In the genomic region with DNA sequence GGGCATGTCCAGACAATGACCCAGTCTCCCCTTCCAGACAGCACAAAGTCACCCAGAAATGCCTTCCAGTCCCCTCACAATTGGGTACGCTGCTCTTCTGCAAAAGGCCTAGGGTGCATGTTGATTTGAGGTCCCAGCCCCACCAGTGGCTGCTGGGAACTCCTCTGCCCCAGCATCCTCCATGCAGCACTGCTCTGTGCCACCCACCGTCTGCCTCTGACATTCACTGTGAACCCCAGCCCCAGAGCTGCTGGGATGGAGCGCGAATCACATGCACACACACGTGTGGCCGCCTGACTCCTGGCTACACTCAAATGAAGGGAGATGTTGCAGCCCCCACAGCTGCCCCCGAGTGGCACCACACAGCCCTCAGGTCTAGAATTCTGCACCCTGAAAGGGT, we compare ENCODE assay signal across 22 cellular contexts. TPM values are rescaled to one million over a fixed set of nuclear protein-coding genes. Genes with fewer than 3 reads are reported as not detected.
DNase-seq lines count a peak whose midpoint lies in the region; ATAC-seq, FAIRE-seq and TF ChIP-seq lines count a peak whose summit lies in the region.
"Had no signal": no experiment of that assay in that cellular context is flagged by ENCODE, and none has a peak within 500 bp of the region (broad histone marks: within the 10 kb centered on the region; RNA-seq: fewer than 3 reads in every experiment).

No MANE protein-coding gene starts in this region.

- FAIRE-seq in HepG2 (lab: Jason Lieb, UNC) = peak; percentile 32

- H3K27ac ChIP-seq in HepG2 (ENCODE audit: extremely low read length, insufficient read depth, low read length) = no peak overlapping the region
- H3K27ac ChIP-seq in right lobe of liver = no peak overlapping the region
- H3K27ac ChIP-seq: testis had no signal

- no peaks in the 10 kb centered on the region for H4K20me1 ChIP-seq in HepG2 (ENCODE audit: insufficient read depth, low read length)

- H3K27me3 ChIP-seq in HepG2 (ENCODE audit: control insufficient read depth in 1 of 2, insufficient read depth in 2 of 2, low read length in 2 of 2) (no peaks in the 10 kb centered on the region; a peak in 1 of 5 replicates), right lobe of liver (no peaks in the 10 kb centered on the region)
- H3K27me3 ChIP-seq: testis had no signal

- in situ Hi-C loops in HepG2 (cut with HindIII; ENCODE audit: extremely low pct_ligation_motif_present, low pct_unique_long_range_greater_than_20kb) = no loop called here

- no peaks in the 10 kb centered on the region for H3K9me3 ChIP-seq in HepG2 (ENCODE audit: low read length)
- no peaks in the 10 kb centered on the region for H3K9me3 ChIP-seq in right lobe of liver
- H3K9me3 ChIP-seq: SK-N-SH, testis had no signal

- H2AFZ ChIP-seq in HepG2 (ENCODE audit: low read length) = no peak overlapping the region

- H3K36me3 Mint-ChIP-seq in WTC11 (no peaks in the 10 kb centered on the region), naive B cell (no peaks in the 10 kb centered on the region)

- peaks cover 46% of the 10 kb centered on the region for H3K4me1 Mint-ChIP-seq in WTC11
- H3K4me1 Mint-ChIP-seq in naive B cell = peaks cover 7 to 10% (median 10%) of the 10 kb centered on the region in 3 donors

- no peak overlapping the region for H3K27ac Mint-ChIP-seq in WTC11
- no peak overlapping the region for H3K27ac Mint-ChIP-seq in naive B cell

- no peaks in the 10 kb centered on the region for H3K36me3 ChIP-seq in HepG2 (replicated peaks in 1 of 2; ENCODE audit: control insufficient read depth in 1 of 2, insufficient read depth in 2 of 2, low read length in 2 of 2)
- H3K36me3 ChIP-seq in right lobe of liver = no peaks in the 10 kb centered on the region

- TF ChIP-seq EP300 in HepG2 (IDR thresholded peaks at IDR 0.05; ENCODE audit: low read depth in 2 of 2, low read length in 2 of 2) (no peak), HepG2 (CRISPR knock-in tag; IDR thresholded peaks at IDR 0.05; ENCODE audit: borderline replicate concordance) (no peak)

- H3K4me2 ChIP-seq in HepG2 (ENCODE audit: low read depth, low read length) = peak overlapping the region; percentile 98
- H3K4me2 ChIP-seq: SK-N-SH had no signal

- TF ChIP-seq CTCF in HepG2 (CRISPR knock-in tag; IDR thresholded peaks at IDR 0.05) = no peak
- no peak for TF ChIP-seq CTCF in right lobe of liver (IDR thresholded peaks at IDR 0.05)
- no peak for TF ChIP-seq CTCF in WTC11 (IDR thresholded peaks at IDR 0.05)

- H3K4me3 ChIP-seq in HepG2 (replicated peaks in 1 of 3; ENCODE audit: insufficient read depth in 1 of 3, low read depth in 2 of 3, low read length in 3 of 3) (peak overlapping the region in 2 of 3 experiments; percentile 67 to 88; a peak in 3 of 6 replicates), right lobe of liver (no peak overlapping the region)

- H3K9ac ChIP-seq in HepG2 (ENCODE audit: insufficient read depth, low read depth, low read length) = no peak overlapping the region
- H3K9ac ChIP-seq: SK-N-SH had no signal

- no peak for TF ChIP-seq RAD21 in HepG2 (CRISPR knock-in tag; IDR thresholded peaks at IDR 0.05)

- intact Hi-C loops in HepG2 (cut with micrococcal nuclease; ENCODE audit: unreplicated experiment) = no loop called here
- intact Hi-C loops in right lobe of liver (cut with DNase I) = no loop called here

- DNase-seq in HepG2 (ENCODE audit: low spot score) = no peak
- DNase-seq in right lobe of liver = no peak
- DNase-seq in WTC11 (ENCODE audit: low spot score) = no peak
- DNase-seq in naive B cell = no peak
- no peak for DNase-seq in NCI-H2107 treated with DMSO at 0.1 percent for 48 hours (lab: John Stamatoyannopoulos, UW; ENCODE audit: unreplicated experiment)
- DNase-seq in activated CD4-positive, CD25-positive, alpha-beta regulatory T cell (lab: John Stamatoyannopoulos, UW) = no peak
- DNase-seq: activated CD4-positive, alpha-beta T cell treated with anti-CD3 and anti-CD28 coated beads, Interleukin-2, amount 50 U/mL, for 1 hour; DMS79 treated with DMSO at 0.1 percent for 48 hours; foreskin melanocyte; hippocampal formation; mesenchymal stem cell; NCI-H1105; NCI-H2081 treated with DMSO at 0.1 percent for 48 hours; NCI-H524 treated with DMSO at 0.1 percent for 48 hours; RPMI8226; SK-N-SH; stimulated activated CD4-positive, alpha-beta T cell treated with anti-CD3 and anti-CD28 coated beads, Interleukin-12 subunit alpha, Interleukin-12 subunit beta, amount 100 ng/mL, for 4 hours; testis had no signal

- POLR2A ChIA-PET in HepG2 (lab: Yijun Ruan, JAX) = interaction anchor here (1.4 kb wide), 1 partner anchor 69 kb away, joined by 8 read pairs; the partner anchor contains the start of gene KAT2A
- POLR2A ChIA-PET in WTC11 (lab: Charles Lee) = interaction anchor here (0.7 kb wide), 1 partner anchor 121 kb away, joined by 10 read pairs; the partner anchor contains the start of gene ODAD4

- H3K9me3 Mint-ChIP-seq in WTC11 = no peaks in the 10 kb centered on the region
- H3K9me3 Mint-ChIP-seq in naive B cell = peaks cover 0 to 5% (median 0%) of the 10 kb centered on the region in 7 donors

- peaks cover 58% of the 10 kb centered on the region for H3K4me1 ChIP-seq in HepG2 (ENCODE audit: insufficient read depth, low read length)
- peaks cover 0 to 3% (median 0%) of the 10 kb centered on the region in 4 donors for H3K4me1 ChIP-seq in right lobe of liver

- H3K4me3 Mint-ChIP-seq in WTC11 = peak overlapping the region; percentile 76
- H3K4me3 Mint-ChIP-seq in naive B cell = peak overlapping the region; percentile 27 to 92 (median 60)

- H3K27me3 Mint-ChIP-seq in WTC11 (ENCODE audit: low read depth) = peaks cover 9% of the 10 kb centered on the region
- H3K27me3 Mint-ChIP-seq in naive B cell = peaks cover 13 to 60% (median 52%) of the 10 kb centered on the region in 3 donors

- WGBS in HepG2 (ENCODE audit: low lambda C conversion rate) = 86% methylated on average over 6 of the region's 7 CpGs
- WGBS in right lobe of liver (ENCODE audit: insufficient coverage, low coverage, low lambda C conversion rate, missing lambda C conversion rate) = no CpG with 5 or more reads among the region's 7 CpGs

- ATAC-seq in HepG2 (no peak), right lobe of liver (no peak), WTC11 (no peak), naive B cell (ENCODE audit: low read depth in 2 of 2) (no peak), HG03457 (IDR thresholded peaks at IDR 0.05; ENCODE audit: unreplicated experiment) (no peak), GM18867 (IDR thresholded peaks at IDR 0.05; ENCODE audit: unreplicated experiment) (no peak)

- no TSS peak for BruUV-seq in HepG2 (replicated peaks; lab: Mats Ljungman, UMichigan)

- TF ChIP-seq POLR2A in HepG2 (IDR thresholded peaks at IDR 0.05; ENCODE audit: insufficient read depth in 1 of 2, low read depth in 2 of 2, low read length in 2 of 2) = no peak
- TF ChIP-seq POLR2A in right lobe of liver (IDR thresholded peaks at IDR 0.05) = no peak

- CTCF ChIA-PET in HepG2 (lab: Yijun Ruan, JAX; ENCODE audit: low intra/inter-chr PET ratio, low total read pairs) (no interaction called here), WTC11 (lab: Charles Lee) (interaction anchor here (0.6 to 2.1 kb wide), 15 partner anchors 9 to 133 kb away, joined by 3 to 21 read pairs (median 3); partner anchors contain the start of genes DNAJC7, KAT2A, NKIRAS2 and ZNF385C)

- H3K79me2 ChIP-seq in HepG2 (ENCODE audit: insufficient read depth, low read length) = no peaks in the 10 kb centered on the region

RNA-seq across cellular contexts. Expression of gene C17orf113, which starts 1.2 kb away (rescaled TPM):
- 0.83 and 1.1 TPM in 2 replicates for total RNA-seq in HepG2 (2016; rRNA removed; fragmentation: Illumina TruSeq; extraction: Trizol)
- total RNA-seq in HepG2 (2016; cell fraction: cytosol; rRNA removed; fragmentation: Illumina TruSeq; extraction: Trizol; ENCODE audit: low read depth) = 0.09 and 0.10 TPM in 2 replicates
- 0.67 and 0.91 TPM in 2 replicates for total RNA-seq in HepG2 (2016; cell fraction: insoluble cytoplasmic fraction; rRNA removed; fragmentation: Illumina TruSeq; extraction: Trizol)
- 0.28 and 0.34 TPM in 2 replicates for total RNA-seq in HepG2 (2016; cell fraction: membrane; rRNA removed; fragmentation: Illumina TruSeq; extraction: Trizol)
- total RNA-seq in HepG2 (2016; cell fraction: nucleus; rRNA removed; fragmentation: Illumina TruSeq; extraction: Trizol) = 0.81 TPM in 2 replicates
- polyA plus RNA-seq in HepG2 (2011; rRNA removed) = 0.87 and 1.4 TPM in 2 replicates
- polyA plus RNA-seq in HepG2 (2011; cell fraction: cytosol; rRNA removed) = 0.77 and 0.94 TPM in 2 replicates
- polyA plus RNA-seq in HepG2 (2011; cell fraction: nucleus; rRNA removed) = 1.7 and 2.6 TPM in 2 replicates
- 0.81 and 0.91 TPM in 2 replicates for polyA plus RNA-seq in HepG2 (2012)
- polyA plus RNA-seq in HepG2 (2016; cell fraction: cytosol; fragmentation: Illumina TruSeq; extraction: Trizol; ENCODE audit: low read depth) = 0.05 TPM in 1 of 2 replicates, not detected in the other
- 0.34 and 0.68 TPM in 2 replicates for polyA plus RNA-seq in HepG2 (2016; cell fraction: insoluble cytoplasmic fraction; fragmentation: Illumina TruSeq; extraction: Trizol; ENCODE audit: low read depth)
- polyA plus RNA-seq in HepG2 (2016; cell fraction: membrane; fragmentation: Illumina TruSeq; extraction: Trizol; ENCODE audit: low read depth) = 0.08 and 0.13 TPM in 2 replicates
- polyA plus RNA-seq in HepG2 (2016; cell fraction: nucleus; fragmentation: Illumina TruSeq; extraction: Trizol; ENCODE audit: insufficient read depth, low read depth) = 1.6 and 1.7 TPM in 2 replicates
- 0.56 and 2.3 TPM in 2 replicates for polyA minus RNA-seq in HepG2 (2011; rRNA and poly(A)+ RNA removed; ENCODE audit: low replicate concordance)
- polyA minus RNA-seq in HepG2 (2011; cell fraction: cytosol; rRNA and poly(A)+ RNA removed) = 0.79 and 0.89 TPM in 2 replicates
- polyA minus RNA-seq in HepG2 (2011; cell fraction: nucleus; rRNA and poly(A)+ RNA removed) = 0.77 and 1.1 TPM in 2 replicates
- total RNA-seq in right lobe of liver = under 1 TPM; 0.06 to 0.42 (median 0.12) TPM
- 1.9 to 2.8 TPM (median 2.5 TPM) in 3 replicates for total RNA-seq in WTC11 (2021)
- polyA plus RNA-seq in naive B cell (ENCODE audit: low read depth in 6 of 6) = under 1 TPM; 0.13 to 0.87 (median 0.58) TPM

RNA-seq across cellular contexts. Expression of gene NKIRAS2, which starts 31.8 kb away (rescaled TPM):
- 26.8 and 27.9 TPM in 2 replicates for total RNA-seq in HepG2 (2016; rRNA removed; fragmentation: Illumina TruSeq; extraction: Trizol)
- total RNA-seq in HepG2 (2016; cell fraction: cytosol; rRNA removed; fragmentation: Illumina TruSeq; extraction: Trizol; ENCODE audit: low read depth) = 17.3 and 18.4 TPM in 2 replicates
- 21.1 and 25.4 TPM in 2 replicates for total RNA-seq in HepG2 (2016; cell fraction: insoluble cytoplasmic fraction; rRNA removed; fragmentation: Illumina TruSeq; extraction: Trizol)
- 36.4 and 39.9 TPM in 2 replicates for total RNA-seq in HepG2 (2016; cell fraction: membrane; rRNA removed; fragmentation: Illumina TruSeq; extraction: Trizol)
- total RNA-seq in HepG2 (2016; cell fraction: nucleus; rRNA removed; fragmentation: Illumina TruSeq; extraction: Trizol) = 13.2 and 14.4 TPM in 2 replicates
- polyA plus RNA-seq in HepG2 (2011; rRNA removed) = 42.0 and 48.5 TPM in 2 replicates
- 38.1 and 38.8 TPM in 2 replicates for polyA plus RNA-seq in HepG2 (2011; cell fraction: cytosol; rRNA removed)
- 36.5 and 41.2 TPM in 2 replicates for polyA plus RNA-seq in HepG2 (2011; cell fraction: nucleus; rRNA removed)
- 23.6 and 24.0 TPM in 2 replicates for polyA plus RNA-seq in HepG2 (2012)
- polyA plus RNA-seq in HepG2 (2016; cell fraction: cytosol; fragmentation: Illumina TruSeq; extraction: Trizol; ENCODE audit: low read depth) = 15.6 and 18.2 TPM in 2 replicates
- 26.9 and 33.5 TPM in 2 replicates for polyA plus RNA-seq in HepG2 (2016; cell fraction: insoluble cytoplasmic fraction; fragmentation: Illumina TruSeq; extraction: Trizol; ENCODE audit: low read depth)
- polyA plus RNA-seq in HepG2 (2016; cell fraction: membrane; fragmentation: Illumina TruSeq; extraction: Trizol; ENCODE audit: low read depth) = 35.0 and 37.3 TPM in 2 replicates
- polyA plus RNA-seq in HepG2 (2016; cell fraction: nucleus; fragmentation: Illumina TruSeq; extraction: Trizol; ENCODE audit: insufficient read depth, low read depth) = 29.9 and 31.9 TPM in 2 replicates
- polyA minus RNA-seq in HepG2 (2011; rRNA and poly(A)+ RNA removed; ENCODE audit: low replicate concordance) = 47.3 TPM in 2 replicates
- polyA minus RNA-seq in HepG2 (2011; cell fraction: cytosol; rRNA and poly(A)+ RNA removed) = 15.6 and 18.5 TPM in 2 replicates
- polyA minus RNA-seq in HepG2 (2011; cell fraction: nucleus; rRNA and poly(A)+ RNA removed) = 15.3 and 17.8 TPM in 2 replicates
- total RNA-seq in right lobe of liver = 10 to 100 TPM; 11.1 to 27.0 (median 12.3) TPM
- total RNA-seq in WTC11 (2021) = 31.9 to 37.3 TPM (median 36.1 TPM) in 3 replicates
- 10 to 100 TPM; 25.0 to 42.1 (median 36.1) TPM for polyA plus RNA-seq in naive B cell (ENCODE audit: low read depth in 6 of 6)

RNA-seq across cellular contexts. Expression of gene DNAJC7, which starts 34.4 kb away (rescaled TPM):
- total RNA-seq in HepG2 (2016; rRNA removed; fragmentation: Illumina TruSeq; extraction: Trizol) (132 and 179 TPM in 2 replicates), right lobe of liver (10 to 100 TPM; 32.7 to 40.3 (median 35.2) TPM), WTC11 (2021) (111 to 140 TPM (median 114 TPM) in 3 replicates)
- total RNA-seq in HepG2 (2016; cell fraction: cytosol; rRNA removed; fragmentation: Illumina TruSeq; extraction: Trizol; ENCODE audit: low read depth) = 46.7 and 51.0 TPM in 2 replicates
- 140 and 190 TPM in 2 replicates for total RNA-seq in HepG2 (2016; cell fraction: insoluble cytoplasmic fraction; rRNA removed; fragmentation: Illumina TruSeq; extraction: Trizol)
- 65.8 and 75.9 TPM in 2 replicates for total RNA-seq in HepG2 (2016; cell fraction: membrane; rRNA removed; fragmentation: Illumina TruSeq; extraction: Trizol)
- 79.3 and 85.4 TPM in 2 replicates for total RNA-seq in HepG2 (2016; cell fraction: nucleus; rRNA removed; fragmentation: Illumina TruSeq; extraction: Trizol)
- polyA plus RNA-seq in HepG2 (2011; rRNA removed) (47.7 and 54.7 TPM in 2 replicates), naive B cell (ENCODE audit: low read depth in 6 of 6) (10 to 100 TPM; 33.4 to 98.0 (median 77.4) TPM)
- polyA plus RNA-seq in HepG2 (2011; cell fraction: cytosol; rRNA removed) = 23.0 and 30.1 TPM in 2 replicates
- 24.7 and 29.9 TPM in 2 replicates for polyA plus RNA-seq in HepG2 (2011; cell fraction: nucleus; rRNA removed)
- polyA plus RNA-seq in HepG2 (2012) = 75.2 and 76.1 TPM in 2 replicates
- 45.0 and 48.2 TPM in 2 replicates for polyA plus RNA-seq in HepG2 (2016; cell fraction: cytosol; fragmentation: Illumina TruSeq; extraction: Trizol; ENCODE audit: low read depth)
- 221 and 228 TPM in 2 replicates for polyA plus RNA-seq in HepG2 (2016; cell fraction: insoluble cytoplasmic fraction; fragmentation: Illumina TruSeq; extraction: Trizol; ENCODE audit: low read depth)
- 64.6 and 70.7 TPM in 2 replicates for polyA plus RNA-seq in HepG2 (2016; cell fraction: membrane; fragmentation: Illumina TruSeq; extraction: Trizol; ENCODE audit: low read depth)
- 97.9 and 98.9 TPM in 2 replicates for polyA plus RNA-seq in HepG2 (2016; cell fraction: nucleus; fragmentation: Illumina TruSeq; extraction: Trizol; ENCODE audit: insufficient read depth, low read depth)
- polyA minus RNA-seq in HepG2 (2011; rRNA and poly(A)+ RNA removed; ENCODE audit: low replicate concordance) = 61.1 and 62.3 TPM in 2 replicates
- polyA minus RNA-seq in HepG2 (2011; cell fraction: cytosol; rRNA and poly(A)+ RNA removed) = 44.7 and 52.7 TPM in 2 replicates
- polyA minus RNA-seq in HepG2 (2011; cell fraction: nucleus; rRNA and poly(A)+ RNA removed) = 116 and 129 TPM in 2 replicates

RNA-seq across cellular contexts. Expression of gene ZNF385C, which starts 46.6 kb away (rescaled TPM):
- total RNA-seq in HepG2 (2016; rRNA removed; fragmentation: Illumina TruSeq; extraction: Trizol) (2.3 TPM in 2 replicates), right lobe of liver (1 to 10 TPM in 1 of 6 experiments, under 1 TPM in 2, not detected in 3; 0.11 to 1.2 (median 0.11) TPM), WTC11 (2021) (3.1 to 4.5 TPM (median 3.7 TPM) in 3 replicates)
- total RNA-seq in HepG2 (2016; cell fraction: cytosol; rRNA removed; fragmentation: Illumina TruSeq; extraction: Trizol; ENCODE audit: low read depth) = 0.40 and 0.71 TPM in 2 replicates
- 1.8 and 2.2 TPM in 2 replicates for total RNA-seq in HepG2 (2016; cell fraction: insoluble cytoplasmic fraction; rRNA removed; fragmentation: Illumina TruSeq; extraction: Trizol)
- total RNA-seq in HepG2 (2016; cell fraction: membrane; rRNA removed; fragmentation: Illumina TruSeq; extraction: Trizol) = 1.9 and 2.0 TPM in 2 replicates
- total RNA-seq in HepG2 (2016; cell fraction: nucleus; rRNA removed; fragmentation: Illumina TruSeq; extraction: Trizol) = 0.97 and 1.3 TPM in 2 replicates
- polyA plus RNA-seq in HepG2 (2011; rRNA removed) (5.8 and 6.1 TPM in 2 replicates), naive B cell (ENCODE audit: low read depth in 6 of 6) (under 1 TPM in 1 of 6 donors, not detected in 5; 0.21 TPM)
- 5.6 and 6.2 TPM in 2 replicates for polyA plus RNA-seq in HepG2 (2011; cell fraction: cytosol; rRNA removed)
- 5.3 and 5.6 TPM in 2 replicates for polyA plus RNA-seq in HepG2 (2011; cell fraction: nucleus; rRNA removed)
- 1.7 and 2.5 TPM in 2 replicates for polyA plus RNA-seq in HepG2 (2012)
- 1.2 and 1.3 TPM in 2 replicates for polyA plus RNA-seq in HepG2 (2016; cell fraction: cytosol; fragmentation: Illumina TruSeq; extraction: Trizol; ENCODE audit: low read depth)
- 5.4 TPM in 2 replicates for polyA plus RNA-seq in HepG2 (2016; cell fraction: insoluble cytoplasmic fraction; fragmentation: Illumina TruSeq; extraction: Trizol; ENCODE audit: low read depth)
- polyA plus RNA-seq in HepG2 (2016; cell fraction: membrane; fragmentation: Illumina TruSeq; extraction: Trizol; ENCODE audit: low read depth) = 3.7 and 3.8 TPM in 2 replicates
- polyA plus RNA-seq in HepG2 (2016; cell fraction: nucleus; fragmentation: Illumina TruSeq; extraction: Trizol; ENCODE audit: insufficient read depth, low read depth) = 4.1 and 4.5 TPM in 2 replicates
- 0.35 and 3.6 TPM in 2 replicates for polyA minus RNA-seq in HepG2 (2011; rRNA and poly(A)+ RNA removed; ENCODE audit: low replicate concordance)
- 1.4 and 2.5 TPM in 2 replicates for polyA minus RNA-seq in HepG2 (2011; cell fraction: cytosol; rRNA and poly(A)+ RNA removed)
- polyA minus RNA-seq in HepG2 (2011; cell fraction: nucleus; rRNA and poly(A)+ RNA removed) = 0.52 and 0.99 TPM in 2 replicates
- total RNA-seq: epithelial cell of proximal tubule, LHCN-M2 had no signal

Comparison
In these comparisons a context has a peak if more than half of its experiments do, and no peak if none do; other contexts are left out.
1. H3K4me3 ChIP-seq: peak in HepG2 (2 of 3); none in right lobe of liver (0 of 3).